In genomic region chrX:151694661-151695582, GRCh38 we compare ENCODE assay signal across 17 cellular contexts. TPM values are rescaled to one million over a fixed set of nuclear protein-coding genes. Genes with fewer than 3 reads are reported as not detected.
DNase-seq lines count a peak whose midpoint lies in the region; ATAC-seq, FAIRE-seq and TF ChIP-seq lines count a peak whose summit lies in the region.
"Had no signal": no experiment of that assay in that cellular context is flagged by ENCODE, and none has a peak within 500 bp of the region (broad histone marks: within the 10 kb centered on the region; RNA-seq: fewer than 3 reads in every experiment).

Gene PRRG3 (plus strand): TSS chrX:151695458. CDS start chrX:151698815, 3,357 bp downstream.

- no peak for TF ChIP-seq POLR2A in body of pancreas (IDR thresholded peaks at IDR 0.05)

- no peaks in the 10 kb centered on the region for H3K36me3 ChIP-seq in HUES48 (ENCODE audit: control insufficient read depth, insufficient read depth, low read length)
- H3K36me3 ChIP-seq in astrocyte (ENCODE audit: insufficient read depth, low read length), result no peaks in the 10 kb centered on the region
- H3K36me3 ChIP-seq in body of pancreas (replicated peaks in 1 of 2; ENCODE audit: insufficient read depth in 1 of 2, low read depth in 2 of 2), result no peaks in the 10 kb centered on the region
- H3K36me3 ChIP-seq: brain microvascular endothelial cell, spleen had no signal

- H3K27ac Mint-ChIP-seq in astrocyte (ENCODE audit: unreplicated experiment), result peak within 1 kb of the TSS; percentile 58

- intact Hi-C loops in sciatic nerve (cut with DNase I), result no loop called here
- intact Hi-C loops in body of pancreas (cut with DNase I), result no loop called here

- DNase-seq in astrocyte (ENCODE audit: low read depth), result no peak
- peak; percentile 55 for DNase-seq in iPS-NIHi7 (ENCODE audit: extremely low spot score)
- DNase-seq in sciatic nerve (ENCODE audit: low spot score), result peak; percentile 62
- DNase-seq in body of pancreas, result no peak
- DNase-seq: activated naive CD4-positive, alpha-beta T cell treated with Interleukin-2 at 50 U/mL for 16 hours; brain microvascular endothelial cell; DMS79; NCI-H1436; NCI-H510A treated with DMSO at 0.1 percent for 48 hours; spleen; SW 1271 had no signal

- H3K36me3 Mint-ChIP-seq in astrocyte (ENCODE audit: low read depth, unreplicated experiment), result no peaks in the 10 kb centered on the region

- H4K20me1 ChIP-seq in astrocyte (ENCODE audit: insufficient read depth, low read length), result no peaks in the 10 kb centered on the region

- H3K27me3 Mint-ChIP-seq in astrocyte (ENCODE audit: low read depth, unreplicated experiment), result peaks cover 17% of the 10 kb centered on the region

- peak within 1 kb of the TSS; percentile 50 for H3K4me3 ChIP-seq in HUES48 (ENCODE audit: low read depth, low read length)
- H3K4me3 ChIP-seq in astrocyte (ENCODE audit: insufficient read depth, low read depth, low read length), result no peak within 1 kb of the TSS
- no peak within 1 kb of the TSS for H3K4me3 ChIP-seq in body of pancreas

- no peak for FAIRE-seq in astrocyte (lab: Jason Lieb, UNC)
- FAIRE-seq: frontal cortex had no signal

- H3K4me3 Mint-ChIP-seq in astrocyte (ENCODE audit: unreplicated experiment), result peak within 1 kb of the TSS; percentile 78

- H3K79me2 ChIP-seq in astrocyte (ENCODE audit: insufficient read depth, low read length), result no peaks in the 10 kb centered on the region

- H3K9me3 ChIP-seq in HUES48 (ENCODE audit: control insufficient read depth, insufficient read depth, low read length), result peaks cover 64% of the 10 kb centered on the region
- H3K9me3 ChIP-seq in astrocyte (ENCODE audit: insufficient read depth, low read depth, low read length), result no peaks in the 10 kb centered on the region
- H3K9me3 ChIP-seq in body of pancreas, result no peaks in the 10 kb centered on the region
- H3K9me3 ChIP-seq: spleen had no signal

- TF ChIP-seq CTCF in astrocyte (IDR thresholded peaks at IDR 0.05; ENCODE audit: insufficient read depth, low read depth, low read length) (no peak), body of pancreas (IDR thresholded peaks at IDR 0.05) (no peak)

- WGBS in body of pancreas, 2 donors, result 5% methylated on average over 26 of the region's 100 CpGs; no CpG with 5 or more reads in 1 of the 2 donors

- no peak within 1 kb of the TSS for H2AFZ ChIP-seq in astrocyte (ENCODE audit: low read depth, low read length)

- H3K9ac ChIP-seq in HUES48 (ENCODE audit: low read depth, low read length), result no peak within 1 kb of the TSS
- H3K9ac ChIP-seq in astrocyte (ENCODE audit: low read length), result no peak within 1 kb of the TSS

- H3K27me3 ChIP-seq in HUES48 (ENCODE audit: control insufficient read depth, insufficient read depth, low read length) (peaks cover 6% of the 10 kb centered on the region; the same call in 1 of the 2 replicates), astrocyte (ENCODE audit: insufficient read depth, low read length) (no peaks in the 10 kb centered on the region), body of pancreas (no peaks in the 10 kb centered on the region)
- H3K27me3 ChIP-seq: brain microvascular endothelial cell had no signal

- H3K4me1 ChIP-seq in HUES48 (ENCODE audit: control insufficient read depth, insufficient read depth, low read length) (no peaks in the 10 kb centered on the region), astrocyte (ENCODE audit: insufficient read depth, low read length) (no peaks in the 10 kb centered on the region), body of pancreas (no peaks in the 10 kb centered on the region)
- H3K4me1 ChIP-seq: spleen had no signal

- peaks cover 5% of the 10 kb centered on the region for H3K9me3 Mint-ChIP-seq in astrocyte (ENCODE audit: unreplicated experiment)

- no peak within 1 kb of the TSS for H3K4me2 ChIP-seq in astrocyte (ENCODE audit: low read length)

- ATAC-seq in sciatic nerve (peak; percentile 26), GM18520 (IDR thresholded peaks at IDR 0.05; ENCODE audit: unreplicated experiment) (no peak), GM21528 (IDR thresholded peaks at IDR 0.05; ENCODE audit: low FRiP score, unreplicated experiment) (no peak), body of pancreas (no peak)
- ATAC-seq: Panc1 had no signal

- H3K4me1 Mint-ChIP-seq in astrocyte (ENCODE audit: low read depth, unreplicated experiment), result peaks cover 5% of the 10 kb centered on the region

- H3K27ac ChIP-seq in HUES48 (ENCODE audit: low read depth, low read length) (no peak within 1 kb of the TSS), astrocyte (ENCODE audit: low read depth, low read length) (no peak within 1 kb of the TSS), body of pancreas (no peak within 1 kb of the TSS)
- H3K27ac ChIP-seq: brain microvascular endothelial cell, C4-2B, spleen had no signal

RNA-seq across cellular contexts. Expression of gene PRRG3, which starts in this region (rescaled TPM):
- total RNA-seq in astrocyte, result 0.17 and 0.18 TPM in 2 replicates
- total RNA-seq in sciatic nerve, result 64.3 TPM
- total RNA-seq in body of pancreas, result 1 to 10 TPM in 1 of 2 donors, under 1 TPM in 1; 0.33 to 1.0 TPM

Comparison
In these comparisons a context has a peak if more than half of its experiments do, and no peak if none do; other contexts are left out.
1. RNA of gene PRRG3 (total RNA-seq): 64.3 TPM in sciatic nerve (single experiment); 0.33 to 1.0 TPM in body of pancreas and 0.17 to 0.18 TPM in astrocyte; every median in the first group is over 10 times any median in the second.
2. DNase-seq: peak in iPS-NIHi7 (single experiment) and sciatic nerve (single experiment); none in astrocyte (single experiment) and body of pancreas (0 of 4).